ENCODE assay signal across 19 cellular contexts in the genomic region with DNA sequence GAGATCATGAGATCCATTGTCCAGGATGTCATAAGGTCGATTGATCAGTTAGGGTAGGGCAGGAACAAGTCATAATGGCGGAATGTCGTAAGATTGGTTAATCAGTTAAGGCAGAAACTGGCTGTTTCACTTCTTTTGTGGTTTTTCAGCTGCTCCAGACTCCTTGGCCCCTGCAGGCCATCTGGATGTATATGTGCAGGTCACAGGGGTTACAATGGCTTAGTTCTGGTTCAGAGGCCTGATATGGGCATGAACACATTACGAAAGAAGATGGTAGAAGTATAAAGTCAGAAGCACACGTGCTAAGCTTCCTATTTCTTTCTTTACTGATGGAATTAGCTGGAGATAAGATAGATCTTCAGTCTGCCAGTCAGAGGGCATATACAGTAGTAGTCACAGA.
DNase-seq lines count a peak whose midpoint lies in the region; TF ChIP-seq lines count a peak whose summit lies in the region.
"Had no signal": no experiment of that assay in that cellular context is flagged by ENCODE, and none has a peak within 500 bp of the region (broad histone marks: within the 10 kb centered on the region; RNA-seq: fewer than 3 reads in every experiment).

No MANE protein-coding gene starts in this region.

- peak overlapping the region; percentile 57 for H3K27ac Mint-ChIP-seq in progenitor cell of endocrine pancreas
- H3K27ac Mint-ChIP-seq: IgD-negative memory B cell had no signal

- no peaks in the 10 kb centered on the region for H3K27me3 Mint-ChIP-seq in progenitor cell of endocrine pancreas
- H3K27me3 Mint-ChIP-seq: IgD-negative memory B cell had no signal

- peaks cover 10% of the 10 kb centered on the region for H3K36me3 Mint-ChIP-seq in progenitor cell of endocrine pancreas (ENCODE audit: insufficient read depth)
- H3K36me3 Mint-ChIP-seq: IgD-negative memory B cell had no signal

- no peak for TF ChIP-seq CTCF in progenitor cell of endocrine pancreas (IDR thresholded peaks at IDR 0.05; ENCODE audit: unreplicated experiment)

- H3K4me1 Mint-ChIP-seq in progenitor cell of endocrine pancreas (ENCODE audit: low read depth) = peaks cover 7% of the 10 kb centered on the region

- DNase-seq in NCI-H1694 treated with DMSO at 0.1 percent for 48 hours (lab: John Stamatoyannopoulos, UW) = peak; percentile 0
- DNase-seq in NCI-H1694 (lab: John Stamatoyannopoulos, UW) = no peak
- peak; percentile 28 for DNase-seq in NOMO-1 treated with DMSO at 0.1 percent for 48 hours (lab: John Stamatoyannopoulos, UW; ENCODE audit: unreplicated experiment)
- DNase-seq in SKM-1 (lab: John Stamatoyannopoulos, UW; ENCODE audit: unreplicated experiment) = peak; percentile 36
- no peak for DNase-seq in progenitor cell of endocrine pancreas (ENCODE audit: low spot score, unreplicated experiment)
- no peak for DNase-seq in stimulated activated naive CD4-positive, alpha-beta T cell (lab: John Stamatoyannopoulos, UW)
- DNase-seq in NCI-H2107 treated with DMSO at 0.1 percent for 48 hours (lab: John Stamatoyannopoulos, UW; ENCODE audit: unreplicated experiment) = no peak
- no peak for DNase-seq in cerebellar cortex (ENCODE audit: low spot score)
- DNase-seq: ACHN, Calu3, DMS79 treated with DMSO at 0.1 percent for 48 hours, GF-D8, NCI-H187, NCI-H2107, NCI-H526 treated with DMSO at 0.1 percent for 48 hours, SHP77, SK-N-SH, T-helper 2 cell had no signal

- H3K9me3 Mint-ChIP-seq in progenitor cell of endocrine pancreas (ENCODE audit: low read depth) = peaks cover 37% of the 10 kb centered on the region

- H3K4me3 Mint-ChIP-seq in progenitor cell of endocrine pancreas (ENCODE audit: low read depth) = no peak overlapping the region
- H3K4me3 Mint-ChIP-seq: IgD-negative memory B cell had no signal

Comparison
In these comparisons a context has a peak if more than half of its experiments do, and no peak if none do; other contexts are left out.
1. DNase-seq: peak in NCI-H1694 treated with DMSO at 0.1 percent for 48 hours (single experiment), NOMO-1 treated with DMSO at 0.1 percent for 48 hours (single experiment) and SKM-1 (single experiment); none in NCI-H1694 (single experiment), progenitor cell of endocrine pancreas (single experiment), stimulated activated naive CD4-positive, alpha-beta T cell (0 of 6), NCI-H2107 treated with DMSO at 0.1 percent for 48 hours (single experiment) and cerebellar cortex (single experiment).